In genomic region chr3:72342450-72342849, GRCh38 we compare ENCODE assay signal across 2 cellular contexts.
TF ChIP-seq lines count a peak whose summit lies in the region.

No MANE protein-coding gene starts in this region.

TF ChIP-seq in HEK293, 187 proteins besides CTCF, POLR2A, EP300 and RAD21:
- TF ChIP-seq ZNF623 (tag by site-specific recombination; IDR thresholded peaks at IDR 0.05) = peak; percentile 60
- TF ChIP-seq ZNF449 (tag by site-specific recombination; IDR thresholded peaks at IDR 0.05) = no peak
TF ChIP-seq in HEK293: peak in this region for 1.

TF ChIP-seq in H1, 55 proteins besides CTCF, POLR2A, EP300 and RAD21:
- no peak for TF ChIP-seq CREB1 (IDR thresholded peaks at IDR 0.05)
- TF ChIP-seq HDAC2 (IDR thresholded peaks at IDR 0.05; ENCODE audit: borderline replicate concordance in 1 of 2, low read depth in 2 of 2, low read length in 2 of 2) = 0 out of 4 replicates have a peak, but pooled peaks of 1 of the 2 experiments have one; percentile 31
